Comparison of ENCODE assay signal across 8 cellular contexts in the genomic region with DNA sequence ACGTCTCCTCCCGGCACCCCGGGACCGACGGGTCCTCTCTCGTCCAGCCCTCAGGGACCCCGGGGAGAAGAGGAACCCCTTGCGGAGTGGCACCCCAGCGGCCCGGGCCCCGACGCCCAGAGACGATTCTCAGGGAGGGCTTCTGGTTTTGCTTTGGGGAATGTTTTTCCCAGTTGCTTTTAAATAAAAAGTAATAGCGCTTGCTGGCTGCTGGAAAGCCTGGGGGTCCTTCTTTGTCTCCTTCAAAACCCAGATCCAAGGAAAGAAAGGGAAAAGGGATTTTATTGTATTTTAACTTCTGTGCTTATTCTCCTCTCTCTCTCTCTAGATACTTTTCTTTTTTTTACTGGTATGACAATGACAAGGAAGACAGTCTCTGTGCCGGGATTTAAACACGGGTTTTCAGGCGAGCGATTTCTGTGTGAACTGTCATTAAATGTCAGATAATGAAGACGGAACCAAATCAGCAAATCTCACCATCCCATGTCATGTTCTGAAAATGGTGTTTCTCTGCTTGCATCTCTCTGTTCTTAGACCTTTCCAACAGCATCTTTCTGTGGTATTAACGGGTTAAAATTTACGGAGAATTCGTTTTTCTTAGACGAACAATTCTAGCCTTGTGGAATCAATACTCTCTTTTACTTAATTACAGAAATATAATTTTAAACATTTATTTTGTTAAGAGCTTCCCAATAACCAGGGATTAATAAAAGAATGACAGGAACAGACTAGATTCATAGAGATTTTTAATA. TPM values are rescaled to one million over a fixed set of nuclear protein-coding genes. Genes with fewer than 3 reads are reported as not detected.
DNase-seq lines count a peak whose midpoint lies in the region; ATAC-seq, FAIRE-seq and TF ChIP-seq lines count a peak whose summit lies in the region.

No MANE protein-coding gene starts in this region.

- peak overlapping the region; percentile 67 for H3K9ac ChIP-seq in PC-3 (ENCODE audit: low read length)

- no peaks in the 10 kb centered on the region for H3K36me3 ChIP-seq in PC-3 (ENCODE audit: low read depth, low read length)
- H3K36me3 ChIP-seq in esophagus squamous epithelium: no peaks in the 10 kb centered on the region
- H3K36me3 ChIP-seq in pancreas: no peaks in the 10 kb centered on the region

- 0 out of 2 replicates have a peak, but pooled peaks cover 6% of the 10 kb centered on the region for H3K79me2 ChIP-seq in PC-3 (ENCODE audit: low read length)

- intact Hi-C loops in Calu3 (cut with micrococcal nuclease; ENCODE audit: unreplicated experiment) (no loop called here), PC-3 (cut with micrococcal nuclease) (loop anchor here (2.0 kb wide), 1 partner anchor 45 kb away; no protein-coding TSS in a partner anchor), esophagus squamous epithelium (cut with DNase I) (no loop called here), pancreas (cut with DNase I) (no loop called here)

- POLR2A ChIA-PET in PC-3 (lab: Charles Lee; ENCODE audit: unreplicated experiment): interaction anchor here (0.6 kb wide), 1 partner anchor 112 kb away, joined by 3 read pairs; the partner anchor contains the start of gene U2SURP

- H3K9me3 ChIP-seq in PC-3 (ENCODE audit: low read length) (no peaks in the 10 kb centered on the region), esophagus squamous epithelium (no peaks in the 10 kb centered on the region), pancreas (no peaks in the 10 kb centered on the region)

- ATAC-seq in PC-3 (no peak), pancreas (no peak)

- H3K4me3 Mint-ChIP-seq in Calu3 (ENCODE audit: low read depth, unreplicated experiment): peak overlapping the region; percentile 98

- no peaks in the 10 kb centered on the region for H3K9me3 Mint-ChIP-seq in Calu3 (ENCODE audit: low read depth, unreplicated experiment)

- H2AFZ ChIP-seq in PC-3 (ENCODE audit: low read length): peak overlapping the region; percentile 93

- H3K27ac ChIP-seq in PC-3 (ENCODE audit: low read length) (no peak overlapping the region), esophagus squamous epithelium (peak overlapping the region in 3 of 4 donors; percentile 27 to 34 (median 31)), pancreas (no peak overlapping the region)

- H3K27me3 ChIP-seq in PC-3 (ENCODE audit: low read length) (no peaks in the 10 kb centered on the region), esophagus squamous epithelium (peaks cover 0 to 55% (median 0%) of the 10 kb centered on the region in 4 donors), pancreas (peaks cover 0 to 6% (median 0%) of the 10 kb centered on the region in 4 donors)

- FAIRE-seq in pancreas (lab: Jason Lieb, UNC): no peak

- peaks cover 15% of the 10 kb centered on the region for H3K4me1 Mint-ChIP-seq in Calu3 (ENCODE audit: low read depth, unreplicated experiment)

- BruUV-seq in Calu3 (replicated peaks; lab: Mats Ljungman, UMichigan) (no TSS peak), PC-3 (replicated peaks; lab: Mats Ljungman, UMichigan) (no TSS peak)

- no peaks in the 10 kb centered on the region for H4K20me1 ChIP-seq in PC-3 (ENCODE audit: low read length)

- WGBS in esophagus squamous epithelium, 2 donors: 24 to 36% methylated on average over 10 to 11 of the region's 23 CpGs
- 10 to 12% methylated on average over 23 of the region's 23 CpGs for WGBS in pancreas, 2 donors

- CTCF ChIA-PET in Calu3 (lab: Charles Lee) (interaction anchor here (0.6 to 2.2 kb wide), 5 partner anchors 8 to 45 kb away, joined by 3 to 7 read pairs (median 4); no protein-coding TSS in a partner anchor), PC-3 (lab: Charles Lee) (no interaction called here)

- H3K9me2 ChIP-seq in PC-3 (replicated peaks; ENCODE audit: low read length): no peaks in the 10 kb centered on the region

- peaks cover 18% of the 10 kb centered on the region for H3K36me3 Mint-ChIP-seq in Calu3 (ENCODE audit: insufficient read depth, unreplicated experiment)

- no peak overlapping the region for H3K27ac Mint-ChIP-seq in Calu3 (ENCODE audit: unreplicated experiment)

- peak overlapping the region; percentile 78 for H3K4me3 ChIP-seq in PC-3 (ENCODE audit: low read length)
- peak overlapping the region; percentile 36 to 68 (median 55) for H3K4me3 ChIP-seq in esophagus squamous epithelium
- peak overlapping the region; percentile 21 to 69 (median 40) for H3K4me3 ChIP-seq in pancreas

- H3K4me1 ChIP-seq in PC-3 (ENCODE audit: insufficient read depth, low read length) (peaks cover 17% of the 10 kb centered on the region), esophagus squamous epithelium (peaks cover 5 to 24% (median 10%) of the 10 kb centered on the region in 3 donors), pancreas (no peaks in the 10 kb centered on the region)

- no peak for TF ChIP-seq POLR2A in esophagus squamous epithelium (IDR thresholded peaks at IDR 0.05)

- H3F3A ChIP-seq in PC-3 (ENCODE audit: low read length, unreplicated experiment): no peaks in the 10 kb centered on the region

- DNase-seq in Calu3 (no peak), PC-3 (no peak), esophagus squamous epithelium (lab: John Stamatoyannopoulos, UW) (no peak), pancreas (no peak), NCI-H1048 (lab: John Stamatoyannopoulos, UW) (no peak), NCI-H187 treated with DMSO at 0.1 percent for 48 hours (lab: John Stamatoyannopoulos, UW) (no peak)
- DNase-seq in NK-92 treated with Interleukin-12 subunit alpha and Interleukin-12 subunit beta, amount 100 ng/mL, for 24 hours (lab: John Stamatoyannopoulos, UW): no peak
- DNase-seq in stimulated activated CD4-positive, alpha-beta T cell treated with anti-CD3 and anti-CD28 coated beads, Interleukin-15, amount 100 ng/mL, for 24 hours: no peak

- peaks cover 8% of the 10 kb centered on the region for H3K27me3 Mint-ChIP-seq in Calu3 (ENCODE audit: unreplicated experiment)

- no peak for TF ChIP-seq CTCF in Calu3 (IDR thresholded peaks at IDR 0.05; ENCODE audit: unreplicated experiment)
- TF ChIP-seq CTCF in PC-3 (conservative IDR thresholded peaks at IDR 0.05; ENCODE audit: low read depth, low read length): no peak
- no peak for TF ChIP-seq CTCF in esophagus squamous epithelium (IDR thresholded peaks at IDR 0.05)
- no peak for TF ChIP-seq CTCF in pancreas (IDR thresholded peaks at IDR 0.05)

- peak overlapping the region; percentile 92 for H3K4me2 ChIP-seq in PC-3 (ENCODE audit: low read length)

RNA-seq across cellular contexts. Expression of gene PCOLCE2, which starts 0.6 kb away (rescaled TPM):
- total RNA-seq in Calu3 (2022) (5.6 and 9.6 TPM in 2 replicates), PC-3 (2014; rRNA removed) (17.3 and 23.9 TPM in 2 replicates), esophagus squamous epithelium (10 to 100 TPM in 2 of 4 donors, 1 to 10 TPM in 1, under 1 TPM in 1; 0.38 to 19.1 (median 6.4) TPM), pancreas (1 to 10 TPM in 2 of 6 donors, under 1 TPM in 4; 0.23 to 2.3 (median 0.61) TPM)
- polyA plus RNA-seq in pancreas: 1 to 10 TPM in 1 of 2 donors, under 1 TPM in 1; 0.68 to 2.5 TPM

Comparison
In these comparisons a context has a peak if more than half of its experiments do, and no peak if none do; other contexts are left out.
1. H3K27ac ChIP-seq: peak in esophagus squamous epithelium (3 of 4); none in PC-3 (single experiment) and pancreas (0 of 4).
2. Peak in every context shown above with its lines, with median percentiles within 50 percentile points of each other: H3K4me3 ChIP-seq.